ENCODE assay signal across 28 cellular contexts in the genomic region with DNA sequence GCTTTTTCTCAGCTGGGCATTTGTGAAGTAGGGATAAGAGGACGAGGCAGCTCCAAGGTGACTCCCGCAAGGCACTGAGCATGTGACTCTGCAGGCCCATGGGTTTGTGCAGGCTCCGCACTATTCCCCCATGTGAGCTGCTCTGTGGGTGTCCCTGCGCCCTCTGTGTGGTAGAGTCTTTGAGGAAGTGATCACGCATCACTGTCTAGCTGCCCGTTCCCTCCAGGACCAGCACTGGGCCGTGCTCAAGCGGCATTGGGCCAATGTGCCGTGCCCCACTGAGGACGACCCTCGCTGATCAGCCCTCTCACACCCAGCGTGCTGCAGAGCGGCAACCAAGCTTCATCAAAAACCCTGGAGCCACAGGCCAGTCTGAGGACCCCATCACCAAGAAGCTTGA. TPM values are rescaled to one million over a fixed set of nuclear protein-coding genes. Genes with fewer than 3 reads are reported as not detected.
A peak's percentile ranks its signal among the peaks of the same experiment; 100 is the strongest.
DNase-seq lines count a peak whose midpoint lies in the region; ATAC-seq lines count a peak whose summit lies in the region.
"Had no signal": no experiment of that assay in that cellular context is flagged by ENCODE, and none has a peak within 500 bp of the region (broad histone marks: within the 10 kb centered on the region; RNA-seq: fewer than 3 reads in every experiment).

No MANE protein-coding gene starts in this region.

- H3K9me3 Mint-ChIP-seq in stimulated activated memory B cell treated with anti-CD40 and anti-IgM and Interleukin-4, amounts not matched to agents 10 μg/mL and 1 μg/mL and 100 μg/mL, for 72 hours: no peaks in the 10 kb centered on the region
- H3K9me3 Mint-ChIP-seq: activated naive CD8-positive, alpha-beta T cell treated with anti-CD3 and anti-CD28 coated beads for 36 hours had no signal

- DNase-seq in SK-N-MC (ENCODE audit: low read depth, low spot score) (no peak), left ventricle myocardium superior (no peak), NCI-H187 treated with DMSO at 0.1 percent for 48 hours (lab: John Stamatoyannopoulos, UW) (no peak)
- no peak for DNase-seq in stimulated activated CD4-positive, alpha-beta T cell treated with anti-CD3 and anti-CD28 coated beads, Interleukin-1b, Interleukin-23, amount 100 ng/mL, for 48 hours
- DNase-seq: activated effector memory CD4-positive, alpha-beta T cell treated with anti-CD3 and anti-CD28 coated beads, Interleukin-2, amount 50 U/mL, for 16 hours; activated naive CD8-positive, alpha-beta T cell treated with anti-CD3 and anti-CD28 coated beads for 36 hours; activated T-cell treated with anti-CD3 and anti-CD28 coated beads for 4 hours; DMS79; effector memory CD4-positive, alpha-beta T cell; GDM1; KG1; MG63; NCI-H2081; NCI-H446; NCI-H82; occipital lobe; retina; SK-N-SH; stimulated activated CD4-positive, alpha-beta T cell treated with anti-CD3 and anti-CD28 coated beads, Interleukin-4, amount 100 ng/mL, for 1 hour; T-helper 2 cell had no signal

- H3K4me1 Mint-ChIP-seq in stimulated activated memory B cell treated with anti-CD40 and anti-IgM and Interleukin-4, amounts not matched to agents 10 μg/mL and 1 μg/mL and 100 μg/mL, for 72 hours: peaks cover 85% of the 10 kb centered on the region

- H3K27ac Mint-ChIP-seq in stimulated activated memory B cell treated with anti-CD40 and anti-IgM and Interleukin-4, amounts not matched to agents 10 μg/mL and 1 μg/mL and 100 μg/mL, for 72 hours: peak overlapping the region; percentile 49
- H3K27ac Mint-ChIP-seq: activated naive CD8-positive, alpha-beta T cell treated with anti-CD3 and anti-CD28 coated beads for 36 hours had no signal

- H3K36me3 ChIP-seq in SK-N-MC (ENCODE audit: insufficient read depth, low read length): no peaks in the 10 kb centered on the region
- H3K36me3 ChIP-seq: MG63, thoracic aorta had no signal

- peak overlapping the region; percentile 29 for H3K4me3 ChIP-seq in SK-N-MC
- H3K4me3 ChIP-seq: hepatocyte, MG63 had no signal

- no peak overlapping the region for H3K4me3 Mint-ChIP-seq in stimulated activated memory B cell treated with anti-CD40 and anti-IgM and Interleukin-4, amounts not matched to agents 10 μg/mL and 1 μg/mL and 100 μg/mL, for 72 hours
- H3K4me3 Mint-ChIP-seq: activated naive CD8-positive, alpha-beta T cell treated with anti-CD3 and anti-CD28 coated beads for 36 hours had no signal

- no peaks in the 10 kb centered on the region for H3K9me3 ChIP-seq in SK-N-MC (ENCODE audit: low read depth, low read length)
- H3K9me3 ChIP-seq: MG63, SK-N-SH, thoracic aorta had no signal

- no peaks in the 10 kb centered on the region for H3K36me3 Mint-ChIP-seq in stimulated activated memory B cell treated with anti-CD40 and anti-IgM and Interleukin-4, amounts not matched to agents 10 μg/mL and 1 μg/mL and 100 μg/mL, for 72 hours
- H3K36me3 Mint-ChIP-seq: activated naive CD8-positive, alpha-beta T cell treated with anti-CD3 and anti-CD28 coated beads for 36 hours had no signal

- ATAC-seq in left ventricle myocardium superior: peak; percentile 15
- no peak for ATAC-seq in stimulated activated memory B cell treated with anti-CD40 and anti-IgM and Interleukin-4, amounts not matched to agents 10 μg/mL and 1 μg/mL and 100 μg/mL, for 72 hours
- no peak for ATAC-seq in GM18870 (IDR thresholded peaks at IDR 0.05; ENCODE audit: unreplicated experiment)
- no peak for ATAC-seq in GM19324 (IDR thresholded peaks at IDR 0.05; ENCODE audit: low FRiP score, unreplicated experiment)

- H3K27me3 Mint-ChIP-seq in stimulated activated memory B cell treated with anti-CD40 and anti-IgM and Interleukin-4, amounts not matched to agents 10 μg/mL and 1 μg/mL and 100 μg/mL, for 72 hours: no peaks in the 10 kb centered on the region
- H3K27me3 Mint-ChIP-seq: activated naive CD8-positive, alpha-beta T cell treated with anti-CD3 and anti-CD28 coated beads for 36 hours had no signal

- H3K27ac ChIP-seq in SK-N-MC (0 out of 2 replicates have a peak overlapping the region, but pooled peaks have one; percentile 74), angular gyrus (ENCODE audit: low read depth, low read length) (peak overlapping the region; percentile 5)
- H3K27ac ChIP-seq: C4-2B, hepatocyte, RWPE1 had no signal

- intact Hi-C loops in left ventricle myocardium superior (cut with micrococcal nuclease): no loop called here

- H3K9ac ChIP-seq in SK-N-MC (ENCODE audit: insufficient read length): no peak overlapping the region
- H3K9ac ChIP-seq: SK-N-SH had no signal

RNA-seq across cellular contexts. Expression of a gene that starts 7.5 kb away (rescaled TPM):
- total RNA-seq in left ventricle myocardium superior: 113 TPM
